1 cellular context compared by ENCODE assay signal in genomic region chr16:21599994-21600773, GRCh38.
A peak's percentile ranks its signal among the peaks of the same experiment; 100 is the strongest.
TF ChIP-seq lines count a peak whose summit lies in the region.

No MANE protein-coding gene starts in this region.

TF ChIP-seq in HepG2, 621 proteins besides CTCF, POLR2A, EP300 and RAD21 (continued from another document and continues in another):
- TF ChIP-seq HDAC2 (CRISPR knock-in tag; IDR thresholded peaks at IDR 0.05): peak; percentile 34; the same call in 1 of the 2 replicates
- TF ChIP-seq ZMAT5 (CRISPR knock-in tag; IDR thresholded peaks at IDR 0.05; ENCODE audit: borderline replicate concordance, low read depth): no peak
- TF ChIP-seq TEAD3 (CRISPR knock-in tag; optimal IDR thresholded peaks at IDR 0.05; ENCODE audit: borderline replicate concordance): peak; percentile 47
- TF ChIP-seq ZNF142 (CRISPR knock-in tag; IDR thresholded peaks at IDR 0.05): no peak
- TF ChIP-seq ATF5 (CRISPR knock-in tag; IDR thresholded peaks at IDR 0.05; ENCODE audit: low read depth): 0 out of 2 replicates have a peak, but pooled peaks have one; percentile 55
- 0 out of 2 replicates have a peak, but pooled peaks have one; percentile 23 for TF ChIP-seq TOPORS (CRISPR knock-in tag; IDR thresholded peaks at IDR 0.05)
- no peak for TF ChIP-seq ZNF350 (CRISPR knock-in tag; IDR thresholded peaks at IDR 0.05; ENCODE audit: borderline replicate concordance, low read depth)
- no peak for TF ChIP-seq ZNF317 (CRISPR knock-in tag; IDR thresholded peaks at IDR 0.05)
- TF ChIP-seq CEBPZ (IDR thresholded peaks at IDR 0.05; ENCODE audit: low read length): no peak
- no peak for TF ChIP-seq ZBTB42 (CRISPR knock-in tag; IDR thresholded peaks at IDR 0.05)
- no peak for TF ChIP-seq GFI1 (CRISPR knock-in tag; IDR thresholded peaks at IDR 0.05; ENCODE audit: borderline replicate concordance)
- TF ChIP-seq JARID2 (CRISPR knock-in tag; IDR thresholded peaks at IDR 0.05; ENCODE audit: insufficient replicate concordance): peak; percentile 27
- no peak; the same call in 1 of the 2 replicates for TF ChIP-seq IKZF5 (CRISPR knock-in tag; IDR thresholded peaks at IDR 0.05)
- no peak for TF ChIP-seq ZSCAN30 (CRISPR knock-in tag; IDR thresholded peaks at IDR 0.05)
- TF ChIP-seq REXO4 (CRISPR knock-in tag; IDR thresholded peaks at IDR 0.05; ENCODE audit: borderline replicate concordance): no peak
- TF ChIP-seq ZNF10 (CRISPR knock-in tag; IDR thresholded peaks at IDR 0.05; ENCODE audit: borderline replicate concordance, low read depth): no peak
- TF ChIP-seq PHF20 (CRISPR knock-in tag; IDR thresholded peaks at IDR 0.05): no peak
- TF ChIP-seq TBP (CRISPR knock-in tag; IDR thresholded peaks at IDR 0.05): no peak
- TF ChIP-seq THYN1 (CRISPR knock-in tag; IDR thresholded peaks at IDR 0.05; ENCODE audit: borderline replicate concordance, low read depth): no peak
- no peak for TF ChIP-seq ZNF335 (CRISPR knock-in tag; IDR thresholded peaks at IDR 0.05)
- TF ChIP-seq ZNF652 (CRISPR knock-in tag; IDR thresholded peaks at IDR 0.05; ENCODE audit: borderline replicate concordance, low read depth): no peak
- no peak for TF ChIP-seq ZNF512 (CRISPR knock-in tag; IDR thresholded peaks at IDR 0.05)
- TF ChIP-seq ATF7-NPFF (CRISPR knock-in tag; IDR thresholded peaks at IDR 0.05; ENCODE audit: low read depth): no peak
- TF ChIP-seq ZFP36L1 (CRISPR knock-in tag; IDR thresholded peaks at IDR 0.05): no peak
- TF ChIP-seq ZNF704 (CRISPR knock-in tag; IDR thresholded peaks at IDR 0.05; ENCODE audit: borderline replicate concordance): no peak
- TF ChIP-seq JUNB (CRISPR knock-in tag; IDR thresholded peaks at IDR 0.05; ENCODE audit: borderline replicate concordance): no peak
- TF ChIP-seq PBX2 (CRISPR knock-in tag; IDR thresholded peaks at IDR 0.05): no peak
- TF ChIP-seq RBM22 (optimal IDR thresholded peaks at IDR 0.05; ENCODE audit: low read length): no peak
- TF ChIP-seq ZBTB21 (CRISPR knock-in tag; IDR thresholded peaks at IDR 0.05): 0 out of 2 replicates have a peak, but pooled peaks have one; percentile 50
- TF ChIP-seq GRHL1 (CRISPR knock-in tag; conservative IDR thresholded peaks at IDR 0.05): no peak
- TF ChIP-seq TCF7 (IDR thresholded peaks at IDR 0.05; ENCODE audit: low read depth): no peak
- TF ChIP-seq DNMT1 (CRISPR knock-in tag; IDR thresholded peaks at IDR 0.05): no peak
